Comparison of ENCODE assay signal across 1 cellular context in genomic region chr5:177539411-177539810, GRCh38.
TF ChIP-seq lines count a peak whose summit lies in the region.

No MANE protein-coding gene starts in this region.

TF ChIP-seq in K562, 482 proteins besides CTCF, POLR2A, EP300 and RAD21:
- TF ChIP-seq CEBPB (tag; IDR thresholded peaks at IDR 0.05) (peak; percentile 15; the same call in 1 of the 2 replicates), CEBPG (CRISPR knock-in tag; IDR thresholded peaks at IDR 0.05) (no peak), CEBPG (tag; conservative IDR thresholded peaks at IDR 0.05 in 1 of 2, IDR thresholded peaks at IDR 0.05 in 1 of 2) (0 out of 4 replicates have a peak, but pooled peaks of 1 of the 2 experiments have one; percentile 19), FOXP1 (CRISPR knock-in tag; IDR thresholded peaks at IDR 0.05) (no peak)
TF ChIP-seq in K562: peak in this region for 2.
